In genomic region chr1:243281672-243282071, GRCh38 we compare ENCODE assay signal across 27 cellular contexts.
"Had no signal": no experiment of that assay in that cellular context is flagged by ENCODE, and none has a peak within 500 bp of the region (broad histone marks: within the 10 kb centered on the region; RNA-seq: fewer than 3 reads in every experiment).

No MANE protein-coding gene starts in this region.

- H3K4me1 ChIP-seq: ascending aorta, breast epithelium, colonic mucosa had no signal

- DNase-seq: activated CD4-positive, alpha-beta T cell treated with anti-CD3 and anti-CD28 coated beads for 1 hour; activated CD4-positive, alpha-beta T cell treated with anti-CD3 and anti-CD28 coated beads for 4 hours; activated CD4-positive, alpha-beta T cell treated with anti-CD3 and anti-CD28 coated beads, Interleukin-2, amount 10 ng/mL, durations not matched to agents 7 days and 5 days; activated CD4-positive, alpha-beta T cell treated with anti-CD3 and anti-CD28 coated beads, Interleukin-2, amount 50 U/mL, for 48 hours; activated CD8-positive, alpha-beta memory T cell treated with anti-CD3 and anti-CD28 coated beads for 24 hours; activated CD8-positive, alpha-beta T cell treated with anti-CD3 and anti-CD28 coated beads for 36 hours; activated effector memory CD4-positive, alpha-beta T cell treated with Interleukin-2 at 50 U/mL for 16 hours; activated gamma-delta T cell treated with Interleukin-2 at 50 U/mL for 16 hours; activated naive CD4-positive, alpha-beta T cell treated with anti-CD3 and anti-CD28 coated beads, Interleukin-2, amount 50 U/mL, for 16 hours; activated naive CD4-positive, alpha-beta T cell treated with Interleukin-2 at 50 U/mL for 16 hours; activated naive CD8-positive, alpha-beta T cell treated with anti-CD3 and anti-CD28 coated beads, Interleukin-2, amount 10 ng/mL, durations not matched to agents 7 days and 5 days; activated T-cell treated with anti-CD3 and anti-CD28 coated beads, Interleukin-2, amount 50 U/mL, for 4 hours; central memory CD4-positive, alpha-beta T cell; cerebellar nuclear complex; colonic mucosa; dorsolateral prefrontal cortex; effector memory CD4-positive, alpha-beta T cell; endodermal cell; foreskin fibroblast; head of caudate nucleus; T-helper 2 cell had no signal

- H3K4me1 Mint-ChIP-seq: activated T-helper 17 cell treated with anti-CD3 and anti-CD28 coated beads, Interleukin-2, amount 50 U/mL, for 72 hours; endodermal cell had no signal

- H3K27ac ChIP-seq: ascending aorta, breast epithelium, cardiac muscle cell, colonic mucosa, dorsolateral prefrontal cortex had no signal

- H3K9me3 ChIP-seq: colonic mucosa had no signal

- H3K27me3 Mint-ChIP-seq: activated CD4-positive, alpha-beta T cell treated with anti-CD3 and anti-CD28 coated beads, Interleukin-2, amount 10 ng/mL, durations not matched to agents 7 days and 5 days; activated CD8-positive, alpha-beta T cell treated with anti-CD3 and anti-CD28 coated beads for 36 hours; activated naive CD8-positive, alpha-beta T cell treated with anti-CD3 and anti-CD28 coated beads, Interleukin-2, amount 10 ng/mL, durations not matched to agents 7 days and 5 days; activated T-helper 17 cell treated with anti-CD3 and anti-CD28 coated beads, Interleukin-2, amount 50 U/mL, for 72 hours; brain had no signal

- H3K27ac Mint-ChIP-seq: activated CD4-positive, alpha-beta T cell treated with anti-CD3 and anti-CD28 coated beads, Interleukin-2, amount 10 ng/mL, durations not matched to agents 7 days and 5 days; activated CD8-positive, alpha-beta T cell treated with anti-CD3 and anti-CD28 coated beads for 36 hours; activated naive CD8-positive, alpha-beta T cell treated with anti-CD3 and anti-CD28 coated beads, Interleukin-2, amount 10 ng/mL, durations not matched to agents 7 days and 5 days; activated T-helper 17 cell treated with anti-CD3 and anti-CD28 coated beads, Interleukin-2, amount 50 U/mL, for 72 hours; brain; endodermal cell had no signal

- H3K9me3 Mint-ChIP-seq: activated CD4-positive, alpha-beta T cell treated with anti-CD3 and anti-CD28 coated beads, Interleukin-2, amount 10 ng/mL, durations not matched to agents 7 days and 5 days; activated CD8-positive, alpha-beta T cell treated with anti-CD3 and anti-CD28 coated beads for 36 hours; activated T-helper 17 cell treated with anti-CD3 and anti-CD28 coated beads, Interleukin-2, amount 50 U/mL, for 72 hours had no signal

- H3K4me3 Mint-ChIP-seq: activated CD4-positive, alpha-beta T cell treated with anti-CD3 and anti-CD28 coated beads, Interleukin-2, amount 10 ng/mL, durations not matched to agents 7 days and 5 days; activated CD8-positive, alpha-beta T cell treated with anti-CD3 and anti-CD28 coated beads for 36 hours; activated naive CD8-positive, alpha-beta T cell treated with anti-CD3 and anti-CD28 coated beads, Interleukin-2, amount 10 ng/mL, durations not matched to agents 7 days and 5 days; activated T-cell treated with anti-CD3 and anti-CD28 coated beads, Interleukin-2, amount 50 U/mL, for 4 hours; activated T-helper 17 cell treated with anti-CD3 and anti-CD28 coated beads, Interleukin-2, amount 50 U/mL, for 72 hours; brain; endodermal cell had no signal

- ATAC-seq: activated CD8-positive, alpha-beta T cell treated with anti-CD3 and anti-CD28 coated beads for 36 hours; activated T-cell treated with anti-CD3 and anti-CD28 coated beads, Interleukin-2, amount 50 U/mL, for 4 hours; activated T-helper 17 cell treated with anti-CD3 and anti-CD28 coated beads, Interleukin-2, amount 50 U/mL, for 72 hours; esophagus mucosa had no signal

- H3K36me3 ChIP-seq: breast epithelium, colonic mucosa had no signal

- H3K4me3 ChIP-seq: ascending aorta, breast epithelium, cardiac muscle cell, colonic mucosa, dorsolateral prefrontal cortex had no signal
